In genomic region chr6:139028658-139029469, GRCh38 we compare ENCODE assay signal across 8 cellular contexts.
A peak's percentile ranks its signal among the peaks of the same experiment; 100 is the strongest.
DNase-seq lines count a peak whose midpoint lies in the region; ATAC-seq and TF ChIP-seq lines count a peak whose summit lies in the region.

A gene with protein sequence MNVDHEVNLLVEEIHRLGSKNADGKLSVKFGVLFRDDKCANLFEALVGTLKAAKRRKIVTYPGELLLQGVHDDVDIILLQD (plus strand): TSS chr6:139028745. CDS start chr6:139034161, 5,416 bp downstream.

- no peaks in the 10 kb centered on the region for H3K27me3 ChIP-seq in neutrophil

- no peak for TF ChIP-seq EP300 in Ishikawa (IDR thresholded peaks at IDR 0.05; ENCODE audit: borderline replicate concordance)

- no peaks in the 10 kb centered on the region for H3K9me3 ChIP-seq in neutrophil

- TF ChIP-seq RAD21 in Ishikawa (IDR thresholded peaks at IDR 0.05; ENCODE audit: low read depth): no peak

- H3K36me3 ChIP-seq in neutrophil: no peaks in the 10 kb centered on the region

- DNase-seq in DMS53 (lab: John Stamatoyannopoulos, UW) (peak; percentile 75), SHP77 treated with DMSO at 0.1 percent for 48 hours (lab: John Stamatoyannopoulos, UW) (peak; percentile 5), activated gamma-delta T cell (lab: John Stamatoyannopoulos, UW) (peak; percentile 53), foreskin melanocyte (peak; percentile 59), substantia nigra (lab: John Stamatoyannopoulos, UW) (peak in 30 of 49 donors; percentile 3 to 53 (median 29))

- peak within 1 kb of the TSS; percentile 93 for H3K4me3 ChIP-seq in neutrophil (ENCODE audit: low read depth in 1 of 2, low read length in 1 of 2)

- peak; percentile 60 for ATAC-seq in GM21529 (IDR thresholded peaks at IDR 0.05; ENCODE audit: unreplicated experiment)

- peaks cover 34 to 39% of the 10 kb centered on the region in 2 experiments for H3K4me1 ChIP-seq in neutrophil (ENCODE audit: control insufficient read depth in 1 of 2, insufficient read depth in 1 of 2, low read depth in 1 of 2, low read length in 1 of 2)

- no peak for TF ChIP-seq CTCF in neutrophil (IDR thresholded peaks at IDR 0.05)

- H3K27ac ChIP-seq in neutrophil (peak within 1 kb of the TSS; percentile 86), substantia nigra (ENCODE audit: low read depth, low read length, poor library complexity, severe bottlenecking) (peak within 1 kb of the TSS; percentile 49)

TF ChIP-seq in Ishikawa, 13 proteins besides CTCF, POLR2A, EP300 and RAD21:
- TF ChIP-seq, protein P1, sequence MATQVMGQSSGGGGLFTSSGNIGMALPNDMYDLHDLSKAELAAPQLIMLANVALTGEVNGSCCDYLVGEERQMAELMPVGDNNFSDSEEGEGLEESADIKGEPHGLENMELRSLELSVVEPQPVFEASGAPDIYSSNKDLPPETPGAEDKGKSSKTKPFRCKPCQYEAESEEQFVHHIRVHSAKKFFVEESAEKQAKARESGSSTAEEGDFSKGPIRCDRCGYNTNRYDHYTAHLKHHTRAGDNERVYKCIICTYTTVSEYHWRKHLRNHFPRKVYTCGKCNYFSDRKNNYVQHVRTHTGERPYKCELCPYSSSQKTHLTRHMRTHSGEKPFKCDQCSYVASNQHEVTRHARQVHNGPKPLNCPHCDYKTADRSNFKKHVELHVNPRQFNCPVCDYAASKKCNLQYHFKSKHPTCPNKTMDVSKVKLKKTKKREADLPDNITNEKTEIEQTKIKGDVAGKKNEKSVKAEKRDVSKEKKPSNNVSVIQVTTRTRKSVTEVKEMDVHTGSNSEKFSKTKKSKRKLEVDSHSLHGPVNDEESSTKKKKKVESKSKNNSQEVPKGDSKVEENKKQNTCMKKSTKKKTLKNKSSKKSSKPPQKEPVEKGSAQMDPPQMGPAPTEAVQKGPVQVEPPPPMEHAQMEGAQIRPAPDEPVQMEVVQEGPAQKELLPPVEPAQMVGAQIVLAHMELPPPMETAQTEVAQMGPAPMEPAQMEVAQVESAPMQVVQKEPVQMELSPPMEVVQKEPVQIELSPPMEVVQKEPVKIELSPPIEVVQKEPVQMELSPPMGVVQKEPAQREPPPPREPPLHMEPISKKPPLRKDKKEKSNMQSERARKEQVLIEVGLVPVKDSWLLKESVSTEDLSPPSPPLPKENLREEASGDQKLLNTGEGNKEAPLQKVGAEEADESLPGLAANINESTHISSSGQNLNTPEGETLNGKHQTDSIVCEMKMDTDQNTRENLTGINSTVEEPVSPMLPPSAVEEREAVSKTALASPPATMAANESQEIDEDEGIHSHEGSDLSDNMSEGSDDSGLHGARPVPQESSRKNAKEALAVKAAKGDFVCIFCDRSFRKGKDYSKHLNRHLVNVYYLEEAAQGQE (IDR thresholded peaks at IDR 0.05; ENCODE audit: low read depth): no peak
- TF ChIP-seq FOXM1 (IDR thresholded peaks at IDR 0.05; ENCODE audit: borderline replicate concordance, low read depth): no peak
- no peak for TF ChIP-seq TCF12 (IDR thresholded peaks at IDR 0.05; ENCODE audit: low read depth)
- TF ChIP-seq NFIC (IDR thresholded peaks at IDR 0.05): no peak
- no peak for TF ChIP-seq CREB1 (IDR thresholded peaks at IDR 0.05; ENCODE audit: low read depth)
- TF ChIP-seq MAX (IDR thresholded peaks at IDR 0.05): peak; percentile 78
- TF ChIP-seq ZBTB7A (IDR thresholded peaks at IDR 0.05; ENCODE audit: low read depth): peak; percentile 83; the same call in 1 of the 2 replicates
- TF ChIP-seq EGR1 (IDR thresholded peaks at IDR 0.05): peak; percentile 92
- TF ChIP-seq USF1 (IDR thresholded peaks at IDR 0.05): peak; percentile 95
- TF ChIP-seq TAF1 (IDR thresholded peaks at IDR 0.05; ENCODE audit: low read depth): peak; percentile 61; the same call in 1 of the 2 replicates
- 0 out of 2 replicates have a peak, but pooled peaks have one; percentile 3 for TF ChIP-seq TEAD4 (IDR thresholded peaks at IDR 0.05)
- no peak; the same call in 1 of the 2 replicates for TF ChIP-seq CEBPB (IDR thresholded peaks at IDR 0.05)
- TF ChIP-seq YY1 (IDR thresholded peaks at IDR 0.05; ENCODE audit: low read depth): no peak; the same call in none of the 2 replicates

Comparison
In these comparisons a context has a peak if more than half of its experiments do, and no peak if none do; other contexts are left out.
1. Peak in every context shown above with its lines: DNase-seq, ATAC-seq, H3K4me3 ChIP-seq and H3K27ac ChIP-seq.
2. DNase-seq: peak in every context shown above with its lines; median percentile 75 in DMS53; 59 in foreskin melanocyte; 53 in activated gamma-delta T cell; 29 in substantia nigra; 5 in SHP77 treated with DMSO at 0.1 percent for 48 hours.